Comparison of ENCODE assay signal across 8 cellular contexts in genomic region chr10:80699602-80700039, GRCh38.
A peak's percentile ranks its signal among the peaks of the same experiment; 100 is the strongest.
DNase-seq lines count a peak whose midpoint lies in the region; ATAC-seq and TF ChIP-seq lines count a peak whose summit lies in the region.

No MANE protein-coding gene starts in this region.

- intact Hi-C loops in HCT116 (cut with micrococcal nuclease): loop anchor here (1.0 to 10.0 kb wide), 4 partner anchors 225 to 317 kb away; no protein-coding TSS in a partner anchor
- intact Hi-C loops in heart right ventricle (cut with DNase I): loop anchor here (2.0 to 10.0 kb wide), 6 partner anchors 223 to 255 kb away; no protein-coding TSS in a partner anchor

- H3K4me2 ChIP-seq in HCT116 (ENCODE audit: low read length) (no peak overlapping the region), MM.1S (ENCODE audit: low read depth, low read length) (no peak overlapping the region)

- POLR2A ChIA-PET in HCT116 (lab: Charles Lee): no interaction called here

- H3K27ac ChIP-seq in HCT116 (ENCODE audit: low read depth, low read length) (no peak overlapping the region), MM.1S (ENCODE audit: low read length) (no peak overlapping the region), heart right ventricle (no peak overlapping the region)

- CTCF ChIA-PET in HCT116 (lab: Charles Lee): interaction anchor here (1.0 to 1.9 kb wide), 5 partner anchors 35 to 246 kb away, joined by 3 to 13 read pairs (median 4); no protein-coding TSS in a partner anchor

- H3K4me1 ChIP-seq in HCT116 (ENCODE audit: control insufficient read depth in 1 of 2, insufficient read depth in 2 of 2, low read length in 2 of 2) (no peaks in the 10 kb centered on the region), MM.1S (ENCODE audit: low read length) (no peaks in the 10 kb centered on the region), heart right ventricle (peaks cover 0 to 14% (median 8%) of the 10 kb centered on the region in 9 donors)

- H3K4me1 Mint-ChIP-seq in activated naive CD8-positive, alpha-beta T cell treated with anti-CD3 and anti-CD28 coated beads for 36 hours: no peaks in the 10 kb centered on the region

- no peaks in the 10 kb centered on the region for H3K9me3 ChIP-seq in HCT116 (ENCODE audit: control insufficient read depth in 1 of 2, insufficient read depth in 1 of 2, low read depth in 1 of 2, low read length in 2 of 2)
- no peaks in the 10 kb centered on the region for H3K9me3 ChIP-seq in MM.1S (replicated peaks; ENCODE audit: insufficient read depth, low read length)
- H3K9me3 ChIP-seq in heart right ventricle: no peaks in the 10 kb centered on the region

- no peaks in the 10 kb centered on the region for H3K9me3 Mint-ChIP-seq in activated naive CD8-positive, alpha-beta T cell treated with anti-CD3 and anti-CD28 coated beads for 36 hours

- H3K9ac ChIP-seq in HCT116 (ENCODE audit: low read length) (no peak overlapping the region), MM.1S (ENCODE audit: low read length) (no peak overlapping the region)

- RAD21 ChIA-PET in HCT116 (lab: Charles Lee; ENCODE audit: low non-redundant PET in 1 of 2, low total read pairs in 2 of 2, uncharacterized antibody in 2 of 2, unreplicated experiment in 2 of 2): no interaction called here

- no peak for TF ChIP-seq POLR2A in HCT116 (IDR thresholded peaks at IDR 0.05; ENCODE audit: borderline replicate concordance, extremely low read depth, insufficient read depth, insufficient read length)

- TF ChIP-seq CTCF in GM10266 (IDR thresholded peaks at IDR 0.05; ENCODE audit: control insufficient read depth, insufficient read depth, low read depth, missing control alignments) (peak; percentile 92), HCT116 (IDR thresholded peaks at IDR 0.05 in 2 of 3, conservative IDR thresholded peaks at IDR 0.05 in 1 of 3; ENCODE audit: borderline replicate concordance in 1 of 3, insufficient read depth in 1 of 3, low read depth in 2 of 3, low read length in 2 of 3) (peak; percentile 83 to 91 (median 89)), MM.1S (IDR thresholded peaks at IDR 0.05; ENCODE audit: low read length) (peak; percentile 92), heart right ventricle (IDR thresholded peaks at IDR 0.05) (peak; percentile 63 to 89 (median 87))

- no peak overlapping the region for H3K27ac Mint-ChIP-seq in activated naive CD8-positive, alpha-beta T cell treated with anti-CD3 and anti-CD28 coated beads for 36 hours

- no TSS peak for BruUV-seq in HCT116 (replicated peaks; lab: Mats Ljungman, UMichigan)

- H3K27me3 Mint-ChIP-seq in activated naive CD8-positive, alpha-beta T cell treated with anti-CD3 and anti-CD28 coated beads for 36 hours: peaks cover 3% of the 10 kb centered on the region

- H2AFZ ChIP-seq in HCT116 (ENCODE audit: low read depth, low read length, poor library complexity, severe bottlenecking): no peak overlapping the region
- H2AFZ ChIP-seq in MM.1S (ENCODE audit: low read length): no peak overlapping the region

- H3K4me3 Mint-ChIP-seq in activated naive CD8-positive, alpha-beta T cell treated with anti-CD3 and anti-CD28 coated beads for 36 hours: no peak overlapping the region

- H3K79me2 ChIP-seq in HCT116 (ENCODE audit: insufficient read depth, low read length) (no peaks in the 10 kb centered on the region), MM.1S (ENCODE audit: low read length) (no peaks in the 10 kb centered on the region)

- H3K36me3 ChIP-seq in HCT116 (ENCODE audit: control insufficient read depth in 1 of 2, insufficient read depth in 2 of 2, low read length in 2 of 2) (no peaks in the 10 kb centered on the region), MM.1S (replicated peaks; ENCODE audit: insufficient read depth, low read length) (no peaks in the 10 kb centered on the region), heart right ventricle (no peaks in the 10 kb centered on the region)

- DNase-seq in GM10266 (ENCODE audit: extremely low spot score) (peak; percentile 66), HCT116 (ENCODE audit: low read depth, low spot score) (peak; percentile 51), MM.1S (peak; percentile 74), SKM-1 (lab: John Stamatoyannopoulos, UW; ENCODE audit: unreplicated experiment) (peak; percentile 56), heart right ventricle (peak; percentile 81 to 85), renal cortical epithelial cell (ENCODE audit: low read depth) (peak; percentile 35), NCI-H128 (lab: John Stamatoyannopoulos, UW; ENCODE audit: unreplicated experiment) (no peak)
- DNase-seq in activated naive CD8-positive, alpha-beta T cell treated with anti-CD3 and anti-CD28 coated beads for 36 hours: peak; percentile 73

- H4K20me1 ChIP-seq in HCT116 (ENCODE audit: insufficient read depth) (no peaks in the 10 kb centered on the region), MM.1S (ENCODE audit: insufficient read depth, low read length) (no peaks in the 10 kb centered on the region)

- H3F3A ChIP-seq in MM.1S (ENCODE audit: insufficient read depth, low read length): no peaks in the 10 kb centered on the region

- TF ChIP-seq RAD21 in HCT116 (IDR thresholded peaks at IDR 0.05; ENCODE audit: low read depth): peak; percentile 82

- H3K4me3 ChIP-seq in HCT116 (replicated peaks in 1 of 2; ENCODE audit: low read depth in 1 of 2, low read length in 2 of 2) (no peak overlapping the region), MM.1S (ENCODE audit: low read length) (no peak overlapping the region), heart right ventricle (no peak overlapping the region)

- H3K27me3 ChIP-seq in HCT116 (ENCODE audit: insufficient read depth, low read length) (peaks cover 3% of the 10 kb centered on the region; the same call in 1 of the 2 replicates), MM.1S (replicated peaks; ENCODE audit: insufficient read depth, low read length) (no peaks in the 10 kb centered on the region), heart right ventricle (peaks cover 0 to 3% (median 0%) of the 10 kb centered on the region in 7 donors)

- no peaks in the 10 kb centered on the region for H3K9me2 ChIP-seq in HCT116 (ENCODE audit: insufficient read depth)
- no peaks in the 10 kb centered on the region for H3K9me2 ChIP-seq in MM.1S (replicated peaks; ENCODE audit: insufficient read depth, low read length)

- no peaks in the 10 kb centered on the region for H3K36me3 Mint-ChIP-seq in activated naive CD8-positive, alpha-beta T cell treated with anti-CD3 and anti-CD28 coated beads for 36 hours

- peak; percentile 98 for ATAC-seq in HCT116
- peak; percentile 81 to 91 (median 88) for ATAC-seq in heart right ventricle

- 14% methylated on average over 14 of the region's 14 CpGs for WGBS in heart right ventricle, 2 donors

TF ChIP-seq in HCT116, 20 proteins besides CTCF, POLR2A, EP300 and RAD21:
- TF ChIP-seq TCF7L2 (IDR thresholded peaks at IDR 0.05; ENCODE audit: borderline replicate concordance, extremely low read depth, insufficient read depth, insufficient read length) (no peak), EGR1 (IDR thresholded peaks at IDR 0.05; ENCODE audit: low read depth) (no peak), POLR2AphosphoS5 (IDR thresholded peaks at IDR 0.05; ENCODE audit: low read depth, low read length) (no peak), ELF1 (IDR thresholded peaks at IDR 0.05; ENCODE audit: borderline replicate concordance, low read depth) (no peak), ZNF274 (IDR thresholded peaks at IDR 0.05; ENCODE audit: low read depth, low read length) (no peak), YY1 (IDR thresholded peaks at IDR 0.05; ENCODE audit: extremely low read depth, insufficient replicate concordance, low read depth, low read length) (no peak), ATF3 (IDR thresholded peaks at IDR 0.05) (no peak), FOSL1 (IDR thresholded peaks at IDR 0.05; ENCODE audit: low read depth) (no peak), MAX (IDR thresholded peaks at IDR 0.05) (no peak), CEBPB (IDR thresholded peaks at IDR 0.05; ENCODE audit: low read depth) (no peak), SRF (IDR thresholded peaks at IDR 0.05; ENCODE audit: low read depth) (no peak), JUND (IDR thresholded peaks at IDR 0.05) (no peak), CBX3 (IDR thresholded peaks at IDR 0.05; ENCODE audit: low read depth) (no peak), EZH2phosphoT487 (IDR thresholded peaks at IDR 0.05; ENCODE audit: borderline replicate concordance) (no peak)
